Comparison of ENCODE assay signal across 8 cellular contexts in genomic region chr12:92143280-92143679, GRCh38. TPM values are rescaled to one million over a fixed set of nuclear protein-coding genes. Genes with fewer than 3 reads are reported as not detected.
A peak's percentile ranks its signal among the peaks of the same experiment; 100 is the strongest.
DNase-seq lines count a peak whose midpoint lies in the region; ATAC-seq and TF ChIP-seq lines count a peak whose summit lies in the region.

No MANE protein-coding gene starts in this region.

- H3K36me3 Mint-ChIP-seq in activated B cell treated with CpG ODN at 0.5 μM for 24 hours (ENCODE audit: low read depth): peaks cover 87% of the 10 kb centered on the region

- TF ChIP-seq CTCF in HEK293 (tag by site-specific recombination; IDR thresholded peaks at IDR 0.05) (no peak), activated B cell treated with CpG ODN at 0.5 μM for 24 hours (IDR thresholded peaks at IDR 0.05) (no peak), hepatocyte (IDR thresholded peaks at IDR 0.05; ENCODE audit: poor library complexity) (no peak), smooth muscle cell (IDR thresholded peaks at IDR 0.05; ENCODE audit: borderline replicate concordance, insufficient read depth, poor library complexity, severe bottlenecking) (no peak)

- peaks cover 66% of the 10 kb centered on the region for H4K20me1 ChIP-seq in hepatocyte (ENCODE audit: insufficient read depth, poor library complexity, severe bottlenecking)
- H4K20me1 ChIP-seq in smooth muscle cell (ENCODE audit: low read depth): peaks cover 66% of the 10 kb centered on the region

- H3K36me3 ChIP-seq in HEK293 (ENCODE audit: control insufficient read depth in 2 of 2, insufficient read depth in 1 of 2, low read length in 2 of 2) (peaks cover 14 to 37% of the 10 kb centered on the region in 2 experiments; a peak in 2 of 3 replicates), hepatocyte (replicated peaks; ENCODE audit: insufficient read depth, low read depth) (peaks cover 12% of the 10 kb centered on the region), smooth muscle cell (ENCODE audit: low read depth) (no peaks in the 10 kb centered on the region)

- no peaks in the 10 kb centered on the region for H3K9me3 ChIP-seq in HEK293 (ENCODE audit: control insufficient read depth, insufficient read depth, low read depth, low read length)
- H3K9me3 ChIP-seq in hepatocyte (ENCODE audit: low read depth): no peaks in the 10 kb centered on the region
- no peaks in the 10 kb centered on the region for H3K9me3 ChIP-seq in smooth muscle cell (replicated peaks; ENCODE audit: low read depth)

- H3K79me2 ChIP-seq in hepatocyte (peaks cover 70% of the 10 kb centered on the region), smooth muscle cell (ENCODE audit: low read depth) (peaks cover 70% of the 10 kb centered on the region)

- H2AFZ ChIP-seq in hepatocyte (no peak overlapping the region), smooth muscle cell (ENCODE audit: low read depth) (no peak overlapping the region)

- H3K4me2 ChIP-seq in hepatocyte (peak overlapping the region; percentile 86), smooth muscle cell (peak overlapping the region; percentile 89)

- no peaks in the 10 kb centered on the region for H3K9me2 ChIP-seq in hepatocyte (replicated peaks; ENCODE audit: insufficient read depth)

- DNase-seq in activated B cell treated with CpG ODN at 0.5 μM for 24 hours (no peak), hepatocyte (ENCODE audit: low spot score) (no peak), smooth muscle cell (lab: John Stamatoyannopoulos, UW; ENCODE audit: unreplicated experiment) (no peak), DMS53 (lab: John Stamatoyannopoulos, UW) (no peak), NCI-H1092 treated with DMSO at 0.1 percent for 48 hours (lab: John Stamatoyannopoulos, UW) (no peak)

- peaks cover 5% of the 10 kb centered on the region for H3K4me1 ChIP-seq in HEK293 (ENCODE audit: control insufficient read depth, insufficient read depth, low read length)
- H3K4me1 ChIP-seq in hepatocyte (ENCODE audit: insufficient read depth): peaks cover 16% of the 10 kb centered on the region
- H3K4me1 ChIP-seq in smooth muscle cell (ENCODE audit: low read depth): peaks cover 66% of the 10 kb centered on the region

- CTCF ChIA-PET in HEK293 (lab: Yijun Ruan, JAX) (interaction anchor here (0.6 to 2.6 kb wide), 10 partner anchors 8 to 506 kb away, joined by 3 to 18 read pairs (median 3); no protein-coding TSS in a partner anchor), activated B cell treated with CpG ODN at 0.5 μM for 24 hours (lab: Charles Lee) (interaction anchor here (0.6 to 5.1 kb wide), 14 partner anchors 9 to 761 kb away, joined by 3 to 36 read pairs (median 10); no protein-coding TSS in a partner anchor)

- H3K4me3 ChIP-seq in HEK293 (ENCODE audit: low read depth, low read length): peak overlapping the region; percentile 99
- peak overlapping the region; percentile 92 for H3K4me3 ChIP-seq in hepatocyte
- H3K4me3 ChIP-seq in smooth muscle cell: peak overlapping the region; percentile 92

- intact Hi-C loops in activated B cell treated with CpG ODN at 0.5 μM for 24 hours (cut with micrococcal nuclease): loop anchor here (5.0 to 10.0 kb wide), 2 partner anchors 136 to 1302 kb away; partner anchors contain the start of gene UBE2N

- H3K27me3 Mint-ChIP-seq in activated B cell treated with CpG ODN at 0.5 μM for 24 hours: no peaks in the 10 kb centered on the region

- POLR2A ChIA-PET in HEK293 (lab: Yijun Ruan, JAX) (interaction anchor here (0.9 to 1.0 kb wide), 3 partner anchors 10 to 761 kb away, joined by 4 to 5 read pairs (median 4); no protein-coding TSS in a partner anchor), activated B cell treated with CpG ODN at 0.5 μM for 24 hours (lab: Charles Lee) (interaction anchor here (0.7 to 11.0 kb wide), 32 partner anchors 9 to 761 kb away, joined by 3 to 607 read pairs (median 20); no protein-coding TSS in a partner anchor)

- peak overlapping the region; percentile 98 for H3K4me3 Mint-ChIP-seq in activated B cell treated with CpG ODN at 0.5 μM for 24 hours

- ATAC-seq in activated B cell treated with CpG ODN at 0.5 μM for 24 hours (ENCODE audit: low read depth) (no peak), HG03432 (IDR thresholded peaks at IDR 0.05; ENCODE audit: unreplicated experiment) (no peak), HG03095 (IDR thresholded peaks at IDR 0.05; ENCODE audit: unreplicated experiment) (no peak)

- H3K27ac ChIP-seq in HEK293 (ENCODE audit: extremely low read depth, low read depth, low read length) (no peak overlapping the region; the same call in 1 of the 2 replicates), hepatocyte (peak overlapping the region; percentile 98), smooth muscle cell (ENCODE audit: low read depth) (peak overlapping the region; percentile 91)

- 9% methylated on average over 2 of the region's 2 CpGs for WGBS in hepatocyte (ENCODE audit: low lambda C conversion rate, missing lambda C conversion rate)
- WGBS in smooth muscle cell (ENCODE audit: low lambda C conversion rate): 41% methylated on average over 2 of the region's 2 CpGs

- H3K27me3 ChIP-seq in hepatocyte (no peaks in the 10 kb centered on the region), smooth muscle cell (ENCODE audit: low read depth) (no peaks in the 10 kb centered on the region)

- H3K9ac ChIP-seq in smooth muscle cell (ENCODE audit: low read depth): peak overlapping the region; percentile 96

- peaks cover 31% of the 10 kb centered on the region for H3K4me1 Mint-ChIP-seq in activated B cell treated with CpG ODN at 0.5 μM for 24 hours

- H3F3A ChIP-seq in smooth muscle cell (ENCODE audit: low read depth): peaks cover 29% of the 10 kb centered on the region

- no peaks in the 10 kb centered on the region for H3K9me3 Mint-ChIP-seq in activated B cell treated with CpG ODN at 0.5 μM for 24 hours

- peak overlapping the region; percentile 99 for H3K27ac Mint-ChIP-seq in activated B cell treated with CpG ODN at 0.5 μM for 24 hours

TF ChIP-seq in HEK293, 187 proteins besides CTCF, POLR2A, EP300 and RAD21:
- TF ChIP-seq PRDM1 (tag by site-specific recombination; IDR thresholded peaks at IDR 0.05) (0 out of 2 replicates have a peak, but pooled peaks have one; percentile 10), ZNF530 (tag by site-specific recombination; IDR thresholded peaks at IDR 0.05; ENCODE audit: low read depth) (no peak), ZNF76 (tag by site-specific recombination; IDR thresholded peaks at IDR 0.05; ENCODE audit: borderline replicate concordance, low read depth) (no peak), ZNF555 (tag by site-specific recombination; conservative IDR thresholded peaks at IDR 0.05) (no peak)

RNA-seq across cellular contexts. Expression of gene BTG1, which starts 2.4 kb away (rescaled TPM):
- total RNA-seq in activated B cell treated with CpG ODN at 0.5 μM for 24 hours (423 and 429 TPM in 2 replicates), hepatocyte (61.2 and 72.0 TPM in 2 replicates), smooth muscle cell (37.6 and 42.1 TPM in 2 replicates)
- polyA plus RNA-seq in hepatocyte (146 and 160 TPM in 2 replicates), smooth muscle cell (70.4 and 108 TPM in 2 replicates)
